ENCODE assay signal across 26 cellular contexts in the genomic region with DNA sequence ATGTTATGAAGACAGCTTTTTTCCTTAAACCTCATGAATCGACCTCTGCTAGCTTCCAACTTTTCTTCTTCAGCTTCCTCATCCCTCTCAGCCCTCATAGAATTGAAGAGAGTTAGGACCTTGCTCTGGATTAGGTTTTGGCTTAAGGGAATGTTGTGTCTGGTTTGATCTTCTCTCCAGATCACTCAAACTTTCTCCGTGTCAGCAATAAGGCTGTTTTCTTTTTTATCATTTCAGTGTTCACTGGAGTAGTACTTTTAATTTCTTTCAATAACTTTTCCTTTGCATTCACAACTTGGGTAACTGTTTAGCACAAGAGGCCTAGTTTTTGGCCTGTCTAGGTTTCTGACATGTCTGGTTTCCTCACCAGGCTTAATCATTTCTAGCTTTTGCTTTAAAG.
"Had no signal": no experiment of that assay in that cellular context is flagged by ENCODE, and none has a peak within 500 bp of the region (broad histone marks: within the 10 kb centered on the region; RNA-seq: fewer than 3 reads in every experiment).

No MANE protein-coding gene starts in this region.

- H3K9me3 ChIP-seq: SJSA1 had no signal

- DNase-seq: Kasumi-1, MM.1S, NCI-H1105 treated with DMSO at 0.1 percent for 48 hours, NCI-H1417 treated with DMSO at 0.1 percent for 48 hours, NCI-H146, NCI-H1694 treated with DMSO at 0.1 percent for 48 hours, NCI-H2029, NCI-H2081 treated with DMSO at 0.1 percent for 48 hours, NCI-H2171, NCI-H226, NCI-H446, NCI-H510A, NCI-H524 treated with DMSO at 0.1 percent for 48 hours, NCI-H69, NCI-H774, Right ventricle myocardium superior, RPMI8226, SIG-M5, SW 1271, T-cell had no signal

- H3K36me3 ChIP-seq: SJSA1 had no signal

- H3K4me3 ChIP-seq: SJSA1, SK-N-MC had no signal

- H3K27ac ChIP-seq: HL-60, KMS-11, SJSA1, SK-N-MC had no signal

- H3K9me3 Mint-ChIP-seq: T-cell had no signal

- H3K4me3 Mint-ChIP-seq: T-cell had no signal

- H3K27me3 Mint-ChIP-seq: T-cell had no signal

- FAIRE-seq: HTR-8/SVneo, RCC 7860 had no signal

- H3K36me3 Mint-ChIP-seq: T-cell had no signal

- H3K4me1 ChIP-seq: SJSA1 had no signal

- ATAC-seq: T-cell had no signal
